Comparison of ENCODE assay signal across 8 cellular contexts in the genomic region with DNA sequence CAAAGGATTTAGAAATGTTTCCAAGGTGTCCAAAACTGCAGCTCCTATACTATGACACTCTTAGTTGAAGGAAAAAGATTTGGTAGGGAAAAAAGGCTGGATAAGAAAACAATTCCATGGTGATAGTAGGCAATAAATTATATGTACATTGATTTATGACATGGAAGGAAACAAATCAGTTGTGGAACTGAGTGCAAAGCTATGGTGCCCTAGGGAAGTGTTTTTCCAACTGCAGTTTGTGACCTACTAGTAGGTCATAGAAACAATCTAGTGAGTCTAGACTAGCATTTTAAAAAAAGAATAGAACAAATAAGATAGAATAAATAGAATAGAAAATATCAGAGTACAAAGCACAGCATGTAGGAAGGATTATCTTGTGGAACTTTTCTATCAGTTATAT.
"Had no signal": no experiment of that assay in that cellular context is flagged by ENCODE, and none has a peak within 500 bp of the region (broad histone marks: within the 10 kb centered on the region; RNA-seq: fewer than 3 reads in every experiment).

No MANE protein-coding gene starts in this region.

- ATAC-seq: HepG2, K562 had no signal

- H3K4me1 Mint-ChIP-seq: IgD-negative memory B cell had no signal

- H3K27ac ChIP-seq: HL-60, KMS-11 had no signal

- H3K4me3 ChIP-seq: K562 had no signal

- H3K36me3 Mint-ChIP-seq: IgD-negative memory B cell had no signal

- DNase-seq: IMR-90, KBM-7, KG1 had no signal

- H3K27ac Mint-ChIP-seq: IgD-negative memory B cell had no signal

- H3K4me3 Mint-ChIP-seq: IgD-negative memory B cell had no signal

- FAIRE-seq: HepG2, K562 had no signal

- H3K9ac ChIP-seq: KMS-11 had no signal

- H3K4me2 ChIP-seq: KMS-11 had no signal
